In the genomic region with DNA sequence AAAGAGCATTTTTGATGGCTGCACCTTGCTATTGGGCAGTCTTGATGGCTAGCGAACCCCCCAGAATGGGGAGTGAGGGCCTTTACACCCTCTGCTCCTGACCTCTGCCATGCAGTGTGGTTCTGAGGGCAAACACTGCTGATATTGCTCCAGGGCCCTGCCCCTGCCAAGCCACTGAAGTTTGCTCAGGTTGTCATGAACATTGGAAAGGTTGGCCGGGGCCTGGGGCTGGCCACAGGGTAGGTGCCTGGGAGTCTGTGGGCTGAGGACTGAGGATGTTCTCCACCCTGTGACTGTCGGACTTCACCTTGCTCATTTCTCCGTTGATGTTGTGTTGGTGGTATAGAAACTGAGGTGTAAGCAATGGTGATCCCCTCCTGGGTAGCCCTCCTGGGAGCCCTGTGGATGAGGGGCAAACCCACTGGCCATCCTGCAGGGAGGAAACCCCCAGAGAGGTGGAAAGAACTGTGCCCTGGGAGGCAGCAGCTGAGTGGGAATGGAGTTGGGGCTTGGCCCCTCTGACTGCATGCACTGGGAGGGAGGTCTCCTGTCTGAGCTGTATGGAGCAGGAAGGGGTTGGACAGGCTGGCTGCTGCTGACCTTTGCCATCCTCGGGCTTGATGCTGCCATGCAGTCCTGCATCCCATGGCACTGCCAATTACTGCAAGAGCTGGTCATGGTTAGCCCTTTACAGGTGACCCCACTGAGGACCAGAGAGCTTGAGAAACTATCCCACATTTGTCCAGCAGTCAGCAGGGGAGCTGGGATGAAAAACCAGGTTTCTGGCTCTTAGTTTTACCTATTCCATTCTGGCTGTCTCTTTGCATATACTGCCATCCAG, we compare ENCODE assay signal across 20 cellular contexts.
"Had no signal": no experiment of that assay in that cellular context is flagged by ENCODE, and none has a peak within 500 bp of the region (broad histone marks: within the 10 kb centered on the region; RNA-seq: fewer than 3 reads in every experiment).

No MANE protein-coding gene starts in this region.

- H3K9me3 ChIP-seq: esophagus squamous epithelium had no signal

- H3K4me3 ChIP-seq: esophagus squamous epithelium had no signal

- DNase-seq: activated B cell treated with CpG ODN at 0.5 μM for 24 hours; activated CD4-positive, alpha-beta T cell treated with anti-CD3 and anti-CD28 coated beads for 48 hours; activated CD4-positive, alpha-beta T cell treated with anti-CD3 and anti-CD28 coated beads, Interleukin-2, amount 50 U/mL, for 1 hour; activated CD4-positive, alpha-beta T cell treated with anti-CD3 and anti-CD28 coated beads, Interleukin-2, amount 50 U/mL, for 48 hours; activated CD8-positive, alpha-beta T cell treated with anti-CD3 and anti-CD28 coated beads for 36 hours; activated effector memory CD4-positive, alpha-beta T cell treated with Interleukin-2 at 50 U/mL for 16 hours; activated gamma-delta T cell treated with Interleukin-2 at 50 U/mL for 16 hours; activated naive CD4-positive, alpha-beta T cell treated with anti-CD3 and anti-CD28 coated beads, Interleukin-2, amount 50 U/mL, for 16 hours; activated naive CD4-positive, alpha-beta T cell treated with Interleukin-2 at 50 U/mL for 16 hours; activated T-cell treated with anti-CD3 and anti-CD28 coated beads, Interleukin-2, amount 50 U/mL, for 4 hours; amniotic stem cell; anterior cingulate cortex; brain microvascular endothelial cell; cortex of kidney; dermis blood vessel endothelial cell; effector CD4-positive, alpha-beta T cell; effector memory CD8-positive, alpha-beta T cell; esophagus squamous epithelium; WERI-Rb-1 had no signal

- H3K36me3 ChIP-seq: brain microvascular endothelial cell, esophagus squamous epithelium, WERI-Rb-1 had no signal

- H3K27ac ChIP-seq: brain microvascular endothelial cell, epithelial cell of prostate, esophagus squamous epithelium, WERI-Rb-1 had no signal

- H3K27me3 ChIP-seq: brain microvascular endothelial cell, esophagus squamous epithelium had no signal
